Comparison of ENCODE assay signal across 16 cellular contexts in genomic region chr4:178293601-178294000, GRCh38.
DNase-seq lines count a peak whose midpoint lies in the region; ATAC-seq lines count a peak whose summit lies in the region.
"Had no signal": no experiment of that assay in that cellular context is flagged by ENCODE, and none has a peak within 500 bp of the region (broad histone marks: within the 10 kb centered on the region; RNA-seq: fewer than 3 reads in every experiment).

No MANE protein-coding gene starts in this region.

- no peak overlapping the region for H2AFZ ChIP-seq in trophoblast cell (ENCODE audit: insufficient read depth, low read length, poor library complexity)

- no peak overlapping the region for H2BK5ac ChIP-seq in trophoblast cell (ENCODE audit: low read depth, low read length, poor library complexity)

- H3K27me3 ChIP-seq in trophoblast cell (ENCODE audit: insufficient read depth, low read length), result no peaks in the 10 kb centered on the region

- no peak overlapping the region for H2BK12ac ChIP-seq in trophoblast cell (ENCODE audit: low read length)

- no peak overlapping the region for H2AK5ac ChIP-seq in trophoblast cell (ENCODE audit: low read length)

- H3K79me1 ChIP-seq in trophoblast cell (ENCODE audit: low read length), result no peaks in the 10 kb centered on the region

- no peak overlapping the region for H3K4me2 ChIP-seq in trophoblast cell (ENCODE audit: low read length)

- no peak overlapping the region for H4K12ac ChIP-seq in trophoblast cell (ENCODE audit: low read depth, low read length)

- H3K79me2 ChIP-seq in trophoblast cell (ENCODE audit: control insufficient read depth, insufficient read depth, low read length, poor library complexity), result no peaks in the 10 kb centered on the region

- H3K27ac ChIP-seq in trophoblast cell (ENCODE audit: low read depth, low read length), result no peak overlapping the region
- H3K27ac ChIP-seq: HL-60 had no signal

- H2BK120ac ChIP-seq in trophoblast cell (ENCODE audit: insufficient read depth, low read length, poor library complexity), result no peak overlapping the region

- intact Hi-C loops in Right ventricle myocardium inferior (cut with DNase I), result no loop called here

- no peaks in the 10 kb centered on the region for H3K9me3 ChIP-seq in trophoblast cell (ENCODE audit: insufficient read depth, low read depth, low read length)

- H3K4ac ChIP-seq in trophoblast cell (ENCODE audit: low read depth, low read length), result no peak overlapping the region

- H4K8ac ChIP-seq in trophoblast cell (ENCODE audit: low read depth, low read length), result no peak overlapping the region

- H3K23ac ChIP-seq in trophoblast cell (ENCODE audit: low read length), result no peak overlapping the region

- H4K91ac ChIP-seq in trophoblast cell (ENCODE audit: low read depth, low read length), result no peak overlapping the region

- ATAC-seq in GM18517 (IDR thresholded peaks at IDR 0.05; ENCODE audit: unreplicated experiment) (no peak), Right ventricle myocardium inferior (no peak)
- ATAC-seq: K562 had no signal

- no peak overlapping the region for H3K4me3 ChIP-seq in trophoblast cell (ENCODE audit: low read depth, low read length)
- H3K4me3 ChIP-seq: K562 had no signal

- no peak overlapping the region for H3K14ac ChIP-seq in trophoblast cell (ENCODE audit: low read length)

- H3K18ac ChIP-seq in trophoblast cell (ENCODE audit: low read length), result no peak overlapping the region

- peak overlapping the region; percentile 58 for H3K9ac ChIP-seq in trophoblast cell (ENCODE audit: low read length)

- peaks cover 3 to 9% of the 10 kb centered on the region in 2 experiments for H3K4me1 ChIP-seq in trophoblast cell (ENCODE audit: control insufficient read depth in 1 of 2, insufficient read depth in 2 of 2, low read length in 2 of 2)

- in situ Hi-C loops in SK-MEL-5 (cut with HindIII; ENCODE audit: low pct_unique_long_range_greater_than_20kb, low sequenced_read_pairs), result no loop called here

- DNase-seq in Daoy (ENCODE audit: low read depth) (peak; percentile 7), NCI-H2171 (lab: John Stamatoyannopoulos, UW) (peak; percentile 26), SK-MEL-5 (ENCODE audit: low read depth, low spot score) (peak; percentile 90), trophoblast cell (no peak), NCI-H446 (lab: John Stamatoyannopoulos, UW) (no peak), Right ventricle myocardium inferior (ENCODE audit: missing footprints) (no peak)
- DNase-seq: C1 segment of cervical spinal cord; Calu3; CD4-positive, alpha-beta T cell; DMS153; DMS79 treated with DMSO at 0.1 percent for 48 hours; GDM1; H7 had no signal

- no CpG with 5 or more reads among the region's 6 CpGs for WGBS in trophoblast cell (ENCODE audit: extremely low coverage, insufficient coverage, insufficient read length)

- no peaks in the 10 kb centered on the region for H3K36me3 ChIP-seq in trophoblast cell (ENCODE audit: control insufficient read depth in 1 of 2, insufficient read depth in 2 of 2, low read length in 2 of 2)

Comparison
In these comparisons a context has a peak if more than half of its experiments do, and no peak if none do; other contexts are left out.
1. DNase-seq: peak in Daoy (single experiment), NCI-H2171 (single experiment) and SK-MEL-5 (single experiment); none in trophoblast cell (0 of 2), NCI-H446 (0 of 2) and Right ventricle myocardium inferior (single experiment).